Comparison of ENCODE assay signal across 7 cellular contexts in the genomic region with DNA sequence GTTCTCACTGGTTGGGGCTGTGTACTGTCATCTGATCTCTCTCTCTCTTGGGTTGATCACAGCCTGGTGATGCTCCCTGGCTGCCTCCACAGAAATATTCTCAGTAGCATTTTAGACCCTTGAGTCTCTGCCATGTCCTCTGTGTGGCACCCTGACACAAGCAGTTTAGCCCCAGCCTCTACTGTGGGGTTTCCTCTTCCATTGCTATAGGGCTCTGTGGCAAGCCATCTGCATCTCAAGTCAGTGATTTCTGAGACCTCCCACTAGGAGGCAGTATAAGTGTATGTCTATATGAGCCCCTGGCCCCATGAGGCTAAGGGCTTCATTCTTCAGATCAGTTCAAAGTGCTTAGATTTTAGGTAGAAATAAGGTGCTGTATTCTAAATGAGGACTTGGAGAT. TPM values are rescaled to one million over a fixed set of nuclear protein-coding genes. Genes with fewer than 3 reads are reported as not detected.
DNase-seq lines count a peak whose midpoint lies in the region; ATAC-seq, FAIRE-seq and TF ChIP-seq lines count a peak whose summit lies in the region.

No MANE protein-coding gene starts in this region.

- no peaks in the 10 kb centered on the region for H3K9me2 ChIP-seq in neural cell (ENCODE audit: insufficient read depth, low read length)

- no peak overlapping the region for H2AFZ ChIP-seq in mammary epithelial cell (ENCODE audit: low read depth, low read length)
- H2AFZ ChIP-seq in neural cell (ENCODE audit: low read depth, low read length) = no peak overlapping the region

- in situ Hi-C loops in mammary epithelial cell (cut with MboI; ENCODE audit: low sequenced_read_pairs in 2 of 2) = loop anchor here in 1 of 2 donors (25.0 kb wide), 1 partner anchor 372 kb away; the partner anchor contains the start of gene ATP13A4

- H4K20me1 ChIP-seq in mammary epithelial cell (ENCODE audit: insufficient read depth, low read length) (no peaks in the 10 kb centered on the region), neural cell (ENCODE audit: insufficient read depth) (no peaks in the 10 kb centered on the region)

- TF ChIP-seq EP300 in neural cell (conservative IDR thresholded peaks at IDR 0.05; ENCODE audit: poor library complexity, severe bottlenecking) = no peak
- no peak for TF ChIP-seq EP300 in gastroesophageal sphincter (IDR thresholded peaks at IDR 0.05)

- ATAC-seq in HG02610 (IDR thresholded peaks at IDR 0.05; ENCODE audit: unreplicated experiment) = peak; percentile 49
- no peak for ATAC-seq in gastroesophageal sphincter

- H3K27me3 ChIP-seq in mammary epithelial cell (ENCODE audit: insufficient read depth, low read length) (no peaks in the 10 kb centered on the region), neural cell (ENCODE audit: insufficient read depth, low read depth, low read length) (no peaks in the 10 kb centered on the region), gastroesophageal sphincter (peaks cover 4% of the 10 kb centered on the region)

- DNase-seq in GM12892 (ENCODE audit: insufficient read length) (no peak), NCI-H2196 (lab: John Stamatoyannopoulos, UW; ENCODE audit: unreplicated experiment) (peak; percentile 85), mammary epithelial cell (peak; percentile 21), kidney glomerular epithelial cell (lab: John Stamatoyannopoulos, UW) (no peak)

- no peak overlapping the region for H3K4me3 ChIP-seq in mammary epithelial cell (replicated peaks in 1 of 3; ENCODE audit: insufficient read depth in 1 of 3, low read depth in 2 of 3, low read length in 3 of 3)
- no peak overlapping the region for H3K4me3 ChIP-seq in neural cell (ENCODE audit: low read length)
- H3K4me3 ChIP-seq in gastroesophageal sphincter = no peak overlapping the region

- TF ChIP-seq POLR2A in GM12892 (IDR thresholded peaks at IDR 0.05; ENCODE audit: low read depth, low read length) (no peak), gastroesophageal sphincter (IDR thresholded peaks at IDR 0.05) (no peak)

- TF ChIP-seq CTCF in mammary epithelial cell (conservative IDR thresholded peaks at IDR 0.05 in 1 of 2, IDR thresholded peaks at IDR 0.05 in 1 of 2; ENCODE audit: extremely low read depth in 1 of 2, insufficient read depth in 1 of 2, low read depth in 1 of 2, low read length in 2 of 2) (peak; percentile 46 to 73), neural cell (IDR thresholded peaks at IDR 0.05; ENCODE audit: poor library complexity, severe bottlenecking) (peak; percentile 60), gastroesophageal sphincter (IDR thresholded peaks at IDR 0.05) (peak in 1 of 4 experiments; percentile 35)

- CTCF ChIA-PET in mammary epithelial cell (lab: Charles Lee; ENCODE audit: low non-redundant PET) = interaction anchor here (0.8 kb wide), 1 partner anchor 124 kb away, joined by 4 read pairs; no protein-coding TSS in a partner anchor

- TF ChIP-seq RAD21 in neural cell (conservative IDR thresholded peaks at IDR 0.05) = peak; percentile 57

- peaks cover under 1% of the 10 kb centered on the region for H3F3A ChIP-seq in neural cell (ENCODE audit: insufficient read depth, low read length, poor library complexity, severe bottlenecking)

- H3K79me2 ChIP-seq in mammary epithelial cell (ENCODE audit: insufficient read depth, low read length) = no peaks in the 10 kb centered on the region
- H3K79me2 ChIP-seq in neural cell (replicated peaks; ENCODE audit: insufficient read depth, low read length) = no peaks in the 10 kb centered on the region

- H3K9me3 ChIP-seq in mammary epithelial cell (replicated peaks; ENCODE audit: insufficient read depth, low read length) (no peaks in the 10 kb centered on the region), neural cell (ENCODE audit: low read length) (no peaks in the 10 kb centered on the region), gastroesophageal sphincter (no peaks in the 10 kb centered on the region)

- intact Hi-C loops in mammary epithelial cell (cut with micrococcal nuclease) = loop anchor here (1.0 to 5.0 kb wide), 3 partner anchors 272 to 382 kb away; no protein-coding TSS in a partner anchor

- BruUV-seq in mammary epithelial cell (replicated peaks; lab: Mats Ljungman, UMichigan) = no TSS peak

- dilution Hi-C loops in mammary epithelial cell (cut with HindIII; ENCODE audit: low sequenced_read_pairs) = no loop called here

- no peaks in the 10 kb centered on the region for H3K36me3 ChIP-seq in mammary epithelial cell (ENCODE audit: insufficient read depth, low read length)
- no peaks in the 10 kb centered on the region for H3K36me3 ChIP-seq in neural cell (ENCODE audit: insufficient read depth, low read length)
- H3K36me3 ChIP-seq in gastroesophageal sphincter = no peaks in the 10 kb centered on the region

- peak; percentile 38 for FAIRE-seq in GM12892 (lab: Jason Lieb, UNC)

- no peak overlapping the region for H3K27ac ChIP-seq in mammary epithelial cell (ENCODE audit: insufficient read depth, low read depth, low read length)
- no peak overlapping the region for H3K27ac ChIP-seq in neural cell (ENCODE audit: low read length)
- no peak overlapping the region for H3K27ac ChIP-seq in gastroesophageal sphincter

- no peaks in the 10 kb centered on the region for H3K4me1 ChIP-seq in mammary epithelial cell (ENCODE audit: insufficient read depth, low read length)
- no peaks in the 10 kb centered on the region for H3K4me1 ChIP-seq in gastroesophageal sphincter

- H3K9ac ChIP-seq in mammary epithelial cell (ENCODE audit: insufficient read depth, low read length) = no peak overlapping the region
- no peak overlapping the region for H3K9ac ChIP-seq in neural cell (ENCODE audit: low read length)

- H3K4me2 ChIP-seq in mammary epithelial cell (ENCODE audit: insufficient read depth, low read depth, low read length) (no peak overlapping the region), neural cell (ENCODE audit: low read length) (no peak overlapping the region)

TF ChIP-seq in neural cell, 6 proteins besides CTCF, POLR2A, EP300 and RAD21:
- TF ChIP-seq EZH2 (IDR thresholded peaks at IDR 0.05; ENCODE audit: borderline replicate concordance, insufficient read depth, low read length, poor library complexity, severe bottlenecking) = no peak
- TF ChIP-seq SMC3 (conservative IDR thresholded peaks at IDR 0.05; ENCODE audit: poor library complexity) = peak; percentile 55

RNA-seq across cellular contexts. Expression of gene PLAAT1, which starts 50.6 kb away (rescaled TPM):
- polyA plus RNA-seq in GM12892 (2012; ENCODE audit: missing spikeins) = not detected
- total RNA-seq in mammary epithelial cell = 1 to 10 TPM in 1 of 2 donors, under 1 TPM in 1; 0.56 to 1.3 TPM
- 2.0 TPM for polyA plus RNA-seq in mammary epithelial cell
- not detected for polyA minus RNA-seq in mammary epithelial cell
- 10.7 and 16.1 TPM in 2 replicates for polyA plus RNA-seq in neural cell
- polyA minus RNA-seq in neural cell = 10.4 and 14.9 TPM in 2 replicates
- total RNA-seq in gastroesophageal sphincter = 1 to 10 TPM in 1 of 4 donors, under 1 TPM in 1, not detected in 2; 0.54 to 2.7 TPM

Comparison
In these comparisons a context has a peak if more than half of its experiments do, and no peak if none do; other contexts are left out.
1. DNase-seq: peak in NCI-H2196 (single experiment) and mammary epithelial cell (single experiment); none in GM12892 (single experiment) and kidney glomerular epithelial cell (single experiment).